Comparison of ENCODE assay signal across 8 cellular contexts in the genomic region with DNA sequence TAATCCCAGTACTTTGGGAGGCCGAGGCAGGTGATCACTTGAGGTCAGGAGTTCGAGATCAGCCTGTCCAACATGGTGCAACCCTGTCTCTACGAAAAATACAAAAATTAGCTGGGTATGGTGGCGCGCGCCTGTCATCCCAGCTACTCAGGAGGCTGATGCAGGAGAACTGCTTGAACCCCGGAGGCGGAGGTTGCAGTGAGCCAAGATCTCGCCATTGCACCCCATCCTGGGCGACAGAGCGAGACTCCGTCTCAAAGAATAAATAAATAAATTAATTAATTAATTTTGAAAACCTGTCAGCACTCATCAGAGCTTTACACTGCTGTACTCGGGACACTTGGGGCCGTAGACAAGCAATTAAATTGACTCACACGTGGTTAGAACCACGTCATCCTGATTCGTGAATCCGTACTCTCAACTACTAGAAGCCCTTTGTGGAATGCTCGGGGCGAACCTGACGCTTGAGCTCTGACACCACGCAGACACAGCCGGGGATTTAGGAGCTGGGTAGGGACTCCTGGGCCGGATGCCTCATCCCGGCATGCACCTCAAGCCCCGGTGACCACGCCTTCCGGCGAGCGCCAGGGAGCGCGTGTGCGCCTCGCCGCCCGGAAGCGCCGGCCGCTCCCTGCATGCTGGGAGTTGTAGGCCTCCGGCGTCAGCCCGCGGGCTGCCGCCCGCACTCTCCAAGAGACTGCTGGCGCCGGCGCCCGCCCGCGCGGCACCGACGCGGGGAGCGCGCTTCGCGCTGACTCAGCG. TPM values are rescaled to one million over a fixed set of nuclear protein-coding genes. Genes with fewer than 3 reads are reported as not detected.
DNase-seq lines count a peak whose midpoint lies in the region; ATAC-seq and TF ChIP-seq lines count a peak whose summit lies in the region.

A gene with protein sequence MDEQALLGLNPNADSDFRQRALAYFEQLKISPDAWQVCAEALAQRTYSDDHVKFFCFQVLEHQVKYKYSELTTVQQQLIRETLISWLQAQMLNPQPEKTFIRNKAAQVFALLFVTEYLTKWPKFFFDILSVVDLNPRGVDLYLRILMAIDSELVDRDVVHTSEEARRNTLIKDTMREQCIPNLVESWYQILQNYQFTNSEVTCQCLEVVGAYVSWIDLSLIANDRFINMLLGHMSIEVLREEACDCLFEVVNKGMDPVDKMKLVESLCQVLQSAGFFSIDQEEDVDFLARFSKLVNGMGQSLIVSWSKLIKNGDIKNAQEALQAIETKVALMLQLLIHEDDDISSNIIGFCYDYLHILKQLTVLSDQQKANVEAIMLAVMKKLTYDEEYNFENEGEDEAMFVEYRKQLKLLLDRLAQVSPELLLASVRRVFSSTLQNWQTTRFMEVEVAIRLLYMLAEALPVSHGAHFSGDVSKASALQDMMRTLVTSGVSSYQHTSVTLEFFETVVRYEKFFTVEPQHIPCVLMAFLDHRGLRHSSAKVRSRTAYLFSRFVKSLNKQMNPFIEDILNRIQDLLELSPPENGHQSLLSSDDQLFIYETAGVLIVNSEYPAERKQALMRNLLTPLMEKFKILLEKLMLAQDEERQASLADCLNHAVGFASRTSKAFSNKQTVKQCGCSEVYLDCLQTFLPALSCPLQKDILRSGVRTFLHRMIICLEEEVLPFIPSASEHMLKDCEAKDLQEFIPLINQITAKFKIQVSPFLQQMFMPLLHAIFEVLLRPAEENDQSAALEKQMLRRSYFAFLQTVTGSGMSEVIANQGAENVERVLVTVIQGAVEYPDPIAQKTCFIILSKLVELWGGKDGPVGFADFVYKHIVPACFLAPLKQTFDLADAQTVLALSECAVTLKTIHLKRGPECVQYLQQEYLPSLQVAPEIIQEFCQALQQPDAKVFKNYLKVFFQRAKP (plus strand): TSS at position 685 of the 762 bp plus-strand sequence. CDS start 5,644 bp downstream, outside the sequence.

- ATAC-seq in stimulated activated naive CD8-positive, alpha-beta T cell treated with anti-CD3 and anti-CD28 coated beads, Interleukin-15, amount 100 ng/mL, for 72 hours = peak; percentile 92

- peak; percentile 99 for DNase-seq in H9
- peak; percentile 96 for DNase-seq in M059J (ENCODE audit: low read depth)
- peak; percentile 97 for DNase-seq in activated effector memory CD4-positive, alpha-beta T cell treated with anti-CD3 and anti-CD28 coated beads, Interleukin-2, amount 50 U/mL, for 16 hours
- DNase-seq in fibroblast of the aortic adventitia (ENCODE audit: low read depth) = peak; percentile 97
- DNase-seq in stimulated activated naive CD8-positive, alpha-beta T cell treated with anti-CD3 and anti-CD28 coated beads, Interleukin-15, amount 100 ng/mL, for 72 hours = peak; percentile 90 to 95

- peak within 1 kb of the TSS; percentile 31 for H3K4ac ChIP-seq in H9 (ENCODE audit: low read depth, low read length)

- H3K18ac ChIP-seq in H9 (ENCODE audit: insufficient read length, low read depth, low read length) = peak within 1 kb of the TSS; percentile 95

- no peak within 1 kb of the TSS for H4K8ac ChIP-seq in H9 (replicated peaks; ENCODE audit: insufficient read length, low read depth, low read length)

- H3K4me1 ChIP-seq in ES-I3 (ENCODE audit: insufficient read depth, low read length) = no peaks in the 10 kb centered on the region; the same call in none of the 2 replicates
- H3K4me1 ChIP-seq in H9 (ENCODE audit: insufficient read depth, low read length) = peaks cover 3% of the 10 kb centered on the region; the same call in 1 of the 2 replicates

- H2BK20ac ChIP-seq in H9 (ENCODE audit: low read depth, low read length, poor library complexity, severe bottlenecking) = no peak within 1 kb of the TSS

- H3K9me3 ChIP-seq in ES-I3 (ENCODE audit: control insufficient read depth, insufficient read depth, low read length) (no peaks in the 10 kb centered on the region), H9 (ENCODE audit: control insufficient read depth, low read depth, low read length) (no peaks in the 10 kb centered on the region)

- H3K23ac ChIP-seq in H9 (ENCODE audit: insufficient read length, low read depth, low read length) = no peak within 1 kb of the TSS

- H3K27ac ChIP-seq in H9 (ENCODE audit: insufficient read length, low read depth, low read length) = peak within 1 kb of the TSS; percentile 14

- no CpG with 5 or more reads among the region's 60 CpGs for WGBS in H9 (ENCODE audit: extremely low coverage, insufficient read length, low lambda C conversion rate)

- peaks cover 7% of the 10 kb centered on the region for H3K79me1 ChIP-seq in H9 (ENCODE audit: insufficient read depth, low read depth, low read length, poor library complexity, severe bottlenecking)

- no peaks in the 10 kb centered on the region for H3K27me3 ChIP-seq in H9 (ENCODE audit: insufficient read depth, low read length)

- peak within 1 kb of the TSS; percentile 91 for H3K4me2 ChIP-seq in H9 (ENCODE audit: insufficient read depth, insufficient read length, low read length)

- peak within 1 kb of the TSS; percentile 87 for H3K14ac ChIP-seq in H9 (ENCODE audit: insufficient read depth, low read length)

- H3K79me2 ChIP-seq in H9 (ENCODE audit: insufficient read depth, low read length) = peaks cover 21% of the 10 kb centered on the region; the same call in 1 of the 2 replicates

- H2BK12ac ChIP-seq in H9 (ENCODE audit: insufficient read length, low read depth, low read length) = no peak within 1 kb of the TSS

- peak within 1 kb of the TSS; percentile 93 for H3K4me3 ChIP-seq in fibroblast of the aortic adventitia (ENCODE audit: low read depth, low read length)

- no peak within 1 kb of the TSS for H2BK120ac ChIP-seq in H9 (ENCODE audit: low read depth, low read length, poor library complexity, severe bottlenecking)

- H3K27me3 Mint-ChIP-seq in H9 (ENCODE audit: low read depth) (no peaks in the 10 kb centered on the region), nephron (ENCODE audit: low read depth) (no peaks in the 10 kb centered on the region)
- H3K27me3 Mint-ChIP-seq in stimulated activated naive CD8-positive, alpha-beta T cell treated with anti-CD3 and anti-CD28 coated beads, Interleukin-15, amount 100 ng/mL, for 72 hours = no peaks in the 10 kb centered on the region

- no peak within 1 kb of the TSS for H2AK5ac ChIP-seq in H9 (ENCODE audit: insufficient read length, low read length)

- peak within 1 kb of the TSS; percentile 12 for H4K5ac ChIP-seq in H9 (ENCODE audit: insufficient read length, low read depth, low read length)

- H3K36me3 Mint-ChIP-seq in H9 (ENCODE audit: insufficient read depth in 1 of 3, low read depth in 3 of 3) (peaks cover 0 to 4% (median 0%) of the 10 kb centered on the region in 3 experiments; a peak in 1 of 7 replicates), nephron (ENCODE audit: low read depth) (no peaks in the 10 kb centered on the region)

- no peak within 1 kb of the TSS for H3K56ac ChIP-seq in H9 (ENCODE audit: insufficient read length, low read depth, low read length)

- peak within 1 kb of the TSS; percentile 69 for H4K91ac ChIP-seq in H9 (ENCODE audit: insufficient read length, low read depth, low read length)

- H3K27ac Mint-ChIP-seq in H9 = peak within 1 kb of the TSS; percentile 98 to 99 (median 99)
- H3K27ac Mint-ChIP-seq in nephron = peak within 1 kb of the TSS; percentile 93 to 99 (median 99)
- H3K27ac Mint-ChIP-seq in stimulated activated naive CD8-positive, alpha-beta T cell treated with anti-CD3 and anti-CD28 coated beads, Interleukin-15, amount 100 ng/mL, for 72 hours = peak within 1 kb of the TSS; percentile 100

- H3K4me1 Mint-ChIP-seq in H9 (peaks cover 20 to 36% of the 10 kb centered on the region in 2 experiments), nephron (peaks cover 10% of the 10 kb centered on the region)
- peaks cover 52% of the 10 kb centered on the region for H3K4me1 Mint-ChIP-seq in stimulated activated naive CD8-positive, alpha-beta T cell treated with anti-CD3 and anti-CD28 coated beads, Interleukin-15, amount 100 ng/mL, for 72 hours

- H4K20me1 ChIP-seq in H9 (ENCODE audit: control insufficient read depth, insufficient read depth, insufficient read length) = no peaks in the 10 kb centered on the region

- H3K4me3 Mint-ChIP-seq in H9 (peak within 1 kb of the TSS; percentile 93 to 97), nephron (peak within 1 kb of the TSS; percentile 98 to 99 (median 99))
- H3K4me3 Mint-ChIP-seq in stimulated activated naive CD8-positive, alpha-beta T cell treated with anti-CD3 and anti-CD28 coated beads, Interleukin-15, amount 100 ng/mL, for 72 hours = peak within 1 kb of the TSS; percentile 97 to 100

- H3K9me3 Mint-ChIP-seq in H9 (0 out of 5 replicates have a peak, but pooled peaks cover 0 to 2% of the 10 kb centered on the region in 2 experiments), nephron (no peaks in the 10 kb centered on the region)
- peaks cover 0 to 7% of the 10 kb centered on the region in 2 donors for H3K9me3 Mint-ChIP-seq in stimulated activated naive CD8-positive, alpha-beta T cell treated with anti-CD3 and anti-CD28 coated beads, Interleukin-15, amount 100 ng/mL, for 72 hours

- no peak within 1 kb of the TSS for H2AFZ ChIP-seq in H9 (ENCODE audit: low read length)

- H3K9ac ChIP-seq in ES-I3 (ENCODE audit: low read depth, low read length) (peak within 1 kb of the TSS; percentile 95), H9 (ENCODE audit: extremely low read depth, insufficient read length, low read length) (peak within 1 kb of the TSS; percentile 93)

- H2BK15ac ChIP-seq in H9 (ENCODE audit: low read depth, low read length) = no peak within 1 kb of the TSS

- no peaks in the 10 kb centered on the region; the same call in 1 of the 2 replicates for H3K36me3 ChIP-seq in ES-I3 (ENCODE audit: insufficient read depth, low read length)

- H3K23me2 ChIP-seq in H9 (ENCODE audit: insufficient read length, low read depth, low read length, poor library complexity, severe bottlenecking) = peaks cover 3% of the 10 kb centered on the region

- no peak within 1 kb of the TSS for H3T11ph ChIP-seq in H9 (ENCODE audit: low read length)

- TF ChIP-seq CTCF in H9 (conservative IDR thresholded peaks at IDR 0.05) (no peak), fibroblast of the aortic adventitia (IDR thresholded peaks at IDR 0.05; ENCODE audit: insufficient read depth, low read length) (no peak), nephron (IDR thresholded peaks at IDR 0.05; ENCODE audit: unreplicated experiment in 3 of 3) (no peak)

- peak; percentile 97 for TF ChIP-seq POLR2A in Raji (IDR thresholded peaks at IDR 0.05; ENCODE audit: insufficient read depth, low read depth, low read length)

- no peak within 1 kb of the TSS for H2BK5ac ChIP-seq in H9 (ENCODE audit: insufficient read length, low read length)

RNA-seq across cellular contexts. Expression of the gene that starts here (rescaled TPM):
- total RNA-seq in H9 (2021) (130 and 132 TPM in 2 replicates), fibroblast of the aortic adventitia (ENCODE audit: low replicate concordance) (131 and 237 TPM in 2 replicates)
- 39.8 and 57.5 TPM in 2 replicates for total RNA-seq in M059J (2014; rRNA removed; shearing (Covaris generic))

Comparison
In these comparisons a context has a peak if more than half of its experiments do, and no peak if none do; other contexts are left out.
1. Peak in every context shown above with its lines: DNase-seq, ATAC-seq, H3K4me3 ChIP-seq and H3K27ac ChIP-seq.